8 cellular contexts compared by ENCODE assay signal in the genomic region with DNA sequence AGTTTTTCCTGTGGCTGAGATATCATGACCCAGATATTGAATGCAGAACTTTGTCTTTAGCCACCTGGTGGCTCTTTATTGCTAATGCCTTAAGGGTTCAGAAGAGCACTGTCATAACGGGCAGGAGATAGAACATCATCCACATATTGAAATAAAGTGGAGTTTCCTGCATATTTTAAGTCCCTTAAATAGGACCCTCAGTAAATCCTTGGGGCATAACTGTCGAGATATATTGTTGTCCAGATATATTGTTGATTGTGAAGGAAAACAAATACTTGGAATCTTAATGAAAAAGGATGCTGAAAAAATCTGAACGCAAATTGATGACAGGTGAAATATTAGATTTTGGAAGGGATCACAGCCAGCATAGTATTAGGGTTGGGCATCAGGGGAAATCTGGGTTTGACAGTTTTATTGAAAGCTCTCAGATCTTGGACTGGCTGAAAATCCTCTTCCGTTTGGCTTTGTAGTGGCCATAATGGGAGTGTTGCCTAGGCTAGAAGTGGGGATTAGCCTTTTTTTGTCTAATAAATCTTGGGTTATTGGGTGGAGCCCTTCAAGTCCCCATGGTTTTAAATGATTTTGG. TPM values are rescaled to one million over a fixed set of nuclear protein-coding genes. Genes with fewer than 3 reads are reported as not detected.
DNase-seq lines count a peak whose midpoint lies in the region; ATAC-seq and TF ChIP-seq lines count a peak whose summit lies in the region.

No MANE protein-coding gene starts in this region.

- peaks cover 0 to 12% (median 9%) of the 10 kb centered on the region in 7 donors for H3K4me1 Mint-ChIP-seq in naive thymus-derived CD4-positive, alpha-beta T cell

- H3K27me3 ChIP-seq in naive thymus-derived CD4-positive, alpha-beta T cell (ENCODE audit: control insufficient read depth in 2 of 2, insufficient read depth in 2 of 2, low read length in 2 of 2), result peaks cover 6 to 23% of the 10 kb centered on the region in 2 donors

- H3K9me3 Mint-ChIP-seq in naive thymus-derived CD4-positive, alpha-beta T cell, result peaks cover 0 to 28% (median 4%) of the 10 kb centered on the region in 11 donors

- intact Hi-C loops in naive thymus-derived CD4-positive, alpha-beta T cell (cut with micrococcal nuclease), result loop anchor here in 1 of 2 donors (2.0 kb wide), 1 partner anchor 14 kb away; a partner anchor contains a TSS

- no peak for TF ChIP-seq EP300 in Ishikawa (IDR thresholded peaks at IDR 0.05; ENCODE audit: borderline replicate concordance)

- no peaks in the 10 kb centered on the region for H3K36me3 ChIP-seq in naive thymus-derived CD4-positive, alpha-beta T cell (ENCODE audit: control insufficient read depth in 2 of 3, insufficient read depth in 3 of 3, low read length in 3 of 3)

- POLR2A ChIA-PET in naive thymus-derived CD4-positive, alpha-beta T cell (lab: Charles Lee), result no interaction called here

- TF ChIP-seq RAD21 in Ishikawa (IDR thresholded peaks at IDR 0.05; ENCODE audit: low read depth), result 0 out of 2 replicates have a peak, but pooled peaks have one; percentile 6

- peaks cover 66 to 82% (median 70%) of the 10 kb centered on the region in 5 donors for H3K27me3 Mint-ChIP-seq in naive thymus-derived CD4-positive, alpha-beta T cell

- peak; percentile 83 for ATAC-seq in GM21423 (IDR thresholded peaks at IDR 0.05; ENCODE audit: unreplicated experiment)
- peak; percentile 52 for ATAC-seq in naive thymus-derived CD4-positive, alpha-beta T cell
- ATAC-seq in HG02870 (IDR thresholded peaks at IDR 0.05; ENCODE audit: unreplicated experiment), result no peak

- H3K4me3 ChIP-seq in naive thymus-derived CD4-positive, alpha-beta T cell (ENCODE audit: low read length), result no peak overlapping the region

- H3K9me3 ChIP-seq in naive thymus-derived CD4-positive, alpha-beta T cell (ENCODE audit: control insufficient read depth in 2 of 3, low read length in 3 of 3), result no peaks in the 10 kb centered on the region

- DNase-seq in DMS 273 (lab: John Stamatoyannopoulos, UW; ENCODE audit: unreplicated experiment), result peak; percentile 69
- no peak for DNase-seq in DMS 273 treated with DMSO at 0.1 percent for 48 hours (lab: John Stamatoyannopoulos, UW)
- peak; percentile 32 for DNase-seq in astrocyte of the hippocampus (ENCODE audit: low read depth, low spot score)
- DNase-seq in naive thymus-derived CD4-positive, alpha-beta T cell, result no peak
- no peak for DNase-seq in activated CD4-positive, CD25-positive, alpha-beta regulatory T cell treated with anti-CD3 and anti-CD28 coated beads, Interleukin-2, amount 50 U/mL, for 72 hours

- H3K27ac Mint-ChIP-seq in naive thymus-derived CD4-positive, alpha-beta T cell, result no peak overlapping the region

- CTCF ChIA-PET in naive thymus-derived CD4-positive, alpha-beta T cell (lab: Charles Lee), result no interaction called here

- peaks cover 0 to 14% (median 0%) of the 10 kb centered on the region in 5 donors for H3K36me3 Mint-ChIP-seq in naive thymus-derived CD4-positive, alpha-beta T cell

- no peak overlapping the region for H3K4me3 Mint-ChIP-seq in naive thymus-derived CD4-positive, alpha-beta T cell

- H3K4me1 ChIP-seq in naive thymus-derived CD4-positive, alpha-beta T cell (ENCODE audit: control insufficient read depth in 2 of 2, insufficient read depth in 2 of 2, low read length in 2 of 2), result no peaks in the 10 kb centered on the region

- no peak overlapping the region for H3K27ac ChIP-seq in naive thymus-derived CD4-positive, alpha-beta T cell (ENCODE audit: low read depth, low read length)

TF ChIP-seq in Ishikawa, 13 proteins besides CTCF, POLR2A, EP300 and RAD21:
- no peak for TF ChIP-seq TAF1 (IDR thresholded peaks at IDR 0.05; ENCODE audit: low read depth)
- no peak for TF ChIP-seq FOXM1 (IDR thresholded peaks at IDR 0.05; ENCODE audit: borderline replicate concordance, low read depth)
- no peak for TF ChIP-seq ZBTB7A (IDR thresholded peaks at IDR 0.05; ENCODE audit: low read depth)
- no peak for TF ChIP-seq CREB1 (IDR thresholded peaks at IDR 0.05; ENCODE audit: low read depth)
- TF ChIP-seq, protein P1, sequence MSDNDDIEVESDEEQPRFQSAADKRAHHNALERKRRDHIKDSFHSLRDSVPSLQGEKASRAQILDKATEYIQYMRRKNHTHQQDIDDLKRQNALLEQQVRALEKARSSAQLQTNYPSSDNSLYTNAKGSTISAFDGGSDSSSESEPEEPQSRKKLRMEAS (IDR thresholded peaks at IDR 0.05), result no peak
- no peak for TF ChIP-seq YY1 (IDR thresholded peaks at IDR 0.05; ENCODE audit: low read depth)
- no peak for TF ChIP-seq NFIC (IDR thresholded peaks at IDR 0.05)
TF ChIP-seq in Ishikawa: peak in this region for 0.

RNA-seq across cellular contexts. Expression of a gene that starts 13.9 kb away (rescaled TPM):
- 10 to 100 TPM in 4 of 5 experiments, 1 to 10 TPM in 1; 9.1 to 22.4 (median 16.0) TPM for total RNA-seq in naive thymus-derived CD4-positive, alpha-beta T cell
- 1 to 10 TPM; 4.4 to 6.7 TPM for polyA plus RNA-seq in naive thymus-derived CD4-positive, alpha-beta T cell

Comparison
In these comparisons a context has a peak if more than half of its experiments do, and no peak if none do; other contexts are left out.
1. DNase-seq: peak in DMS 273 (single experiment) and astrocyte of the hippocampus (single experiment); none in DMS 273 treated with DMSO at 0.1 percent for 48 hours (single experiment), naive thymus-derived CD4-positive, alpha-beta T cell (0 of 9) and activated CD4-positive, CD25-positive, alpha-beta regulatory T cell treated with anti-CD3 and anti-CD28 coated beads, Interleukin-2, amount 50 U/mL, for 72 hours (single experiment).